8 cellular contexts compared by ENCODE assay signal in the genomic region with DNA sequence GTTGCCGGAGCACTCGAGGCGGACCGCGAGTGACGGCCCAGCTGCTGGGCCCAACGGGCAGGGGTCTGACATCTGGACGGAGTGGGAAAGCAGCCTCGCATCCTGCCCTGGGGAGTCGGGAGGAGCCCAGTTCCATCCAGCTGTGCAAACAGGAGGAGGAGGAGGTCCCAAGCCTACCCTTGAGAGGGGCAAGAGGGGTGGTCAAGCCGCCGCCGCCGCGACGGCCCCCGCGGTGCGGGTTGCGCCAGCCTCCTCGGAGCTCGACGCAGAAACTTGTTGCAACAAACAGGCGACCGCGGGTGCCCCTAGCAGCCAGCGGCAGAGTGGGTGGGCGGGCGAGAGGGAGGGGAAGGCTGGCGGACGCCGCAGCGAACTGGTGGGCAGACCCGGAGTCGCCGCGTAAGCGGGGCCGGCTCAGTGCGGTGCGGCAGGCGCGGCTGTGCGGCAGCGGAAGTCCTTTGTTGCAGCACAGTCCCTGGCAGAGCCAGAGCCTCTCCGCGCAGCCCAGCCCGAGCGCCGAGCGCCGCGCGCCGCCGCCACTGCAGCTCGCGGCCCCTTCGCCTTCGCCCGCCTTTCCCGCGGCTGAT. TPM values are rescaled to one million over a fixed set of nuclear protein-coding genes. Genes with fewer than 3 reads are reported as not detected.
DNase-seq lines count a peak whose midpoint lies in the region; ATAC-seq, FAIRE-seq and TF ChIP-seq lines count a peak whose summit lies in the region.

A gene with protein sequence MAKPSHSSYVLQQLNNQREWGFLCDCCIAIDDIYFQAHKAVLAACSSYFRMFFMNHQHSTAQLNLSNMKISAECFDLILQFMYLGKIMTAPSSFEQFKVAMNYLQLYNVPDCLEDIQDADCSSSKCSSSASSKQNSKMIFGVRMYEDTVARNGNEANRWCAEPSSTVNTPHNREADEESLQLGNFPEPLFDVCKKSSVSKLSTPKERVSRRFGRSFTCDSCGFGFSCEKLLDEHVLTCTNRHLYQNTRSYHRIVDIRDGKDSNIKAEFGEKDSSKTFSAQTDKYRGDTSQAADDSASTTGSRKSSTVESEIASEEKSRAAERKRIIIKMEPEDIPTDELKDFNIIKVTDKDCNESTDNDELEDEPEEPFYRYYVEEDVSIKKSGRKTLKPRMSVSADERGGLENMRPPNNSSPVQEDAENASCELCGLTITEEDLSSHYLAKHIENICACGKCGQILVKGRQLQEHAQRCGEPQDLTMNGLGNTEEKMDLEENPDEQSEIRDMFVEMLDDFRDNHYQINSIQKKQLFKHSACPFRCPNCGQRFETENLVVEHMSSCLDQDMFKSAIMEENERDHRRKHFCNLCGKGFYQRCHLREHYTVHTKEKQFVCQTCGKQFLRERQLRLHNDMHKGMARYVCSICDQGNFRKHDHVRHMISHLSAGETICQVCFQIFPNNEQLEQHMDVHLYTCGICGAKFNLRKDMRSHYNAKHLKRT (plus strand): TSS at position 461 of the 587 bp plus-strand sequence. CDS start 16,735 bp downstream, outside the sequence.

- H3K4me1 ChIP-seq in astrocyte (ENCODE audit: insufficient read depth, low read length): peaks cover 44% of the 10 kb centered on the region
- H3K4me1 ChIP-seq in vagina: peaks cover 74% of the 10 kb centered on the region

- H3K4me3 Mint-ChIP-seq in astrocyte (ENCODE audit: unreplicated experiment): peak within 1 kb of the TSS; percentile 97

- peaks cover 87% of the 10 kb centered on the region for H3K79me2 ChIP-seq in astrocyte (ENCODE audit: insufficient read depth, low read length)

- peak within 1 kb of the TSS; percentile 99 for H3K9ac ChIP-seq in astrocyte (ENCODE audit: low read length)

- H3K27me3 Mint-ChIP-seq in astrocyte (ENCODE audit: low read depth, unreplicated experiment): no peaks in the 10 kb centered on the region

- H3K9me3 ChIP-seq in astrocyte (ENCODE audit: insufficient read depth, low read depth, low read length) (no peaks in the 10 kb centered on the region), vagina (no peaks in the 10 kb centered on the region)

- peak in 1 of 2 donors; percentile 36 for TF ChIP-seq POLR2A in vagina (IDR thresholded peaks at IDR 0.05)

- peaks cover 5% of the 10 kb centered on the region for H3K36me3 Mint-ChIP-seq in astrocyte (ENCODE audit: low read depth, unreplicated experiment)

- H3K27me3 ChIP-seq in astrocyte (ENCODE audit: insufficient read depth, low read length) (no peaks in the 10 kb centered on the region), vagina (no peaks in the 10 kb centered on the region)

- peak within 1 kb of the TSS; percentile 97 for H3K27ac ChIP-seq in astrocyte (ENCODE audit: low read depth, low read length)
- H3K27ac ChIP-seq in vagina: peak within 1 kb of the TSS; percentile 94

- H4K20me1 ChIP-seq in astrocyte (ENCODE audit: insufficient read depth, low read length): peaks cover 43% of the 10 kb centered on the region

- peak within 1 kb of the TSS; percentile 49 for H2AFZ ChIP-seq in astrocyte (ENCODE audit: low read depth, low read length)

- H3K4me1 Mint-ChIP-seq in astrocyte (ENCODE audit: low read depth, unreplicated experiment): peaks cover 39% of the 10 kb centered on the region

- H3K27ac Mint-ChIP-seq in astrocyte (ENCODE audit: unreplicated experiment): peak within 1 kb of the TSS; percentile 94

- H3K36me3 ChIP-seq in astrocyte (ENCODE audit: insufficient read depth, low read length) (no peaks in the 10 kb centered on the region), vagina (no peaks in the 10 kb centered on the region)

- peak within 1 kb of the TSS; percentile 93 for H3K4me2 ChIP-seq in astrocyte (ENCODE audit: low read length)

- DNase-seq in GM03348 (ENCODE audit: low spot score): peak; percentile 89
- peak; percentile 53 for DNase-seq in NCI-H2029 (lab: John Stamatoyannopoulos, UW)
- peak; percentile 77 for DNase-seq in T-helper 9 cell
- peak; percentile 83 for DNase-seq in astrocyte (ENCODE audit: low read depth)
- DNase-seq in hepatic stellate cell (ENCODE audit: low spot score): peak; percentile 76
- DNase-seq in renal cortical epithelial cell (ENCODE audit: low read depth): peak; percentile 63
- peak in 1 of 2 donors; percentile 94 for DNase-seq in vagina (ENCODE audit: extremely low spot score in 2 of 2)

- H3K9me3 Mint-ChIP-seq in astrocyte (ENCODE audit: unreplicated experiment): no peaks in the 10 kb centered on the region

- TF ChIP-seq CTCF in astrocyte (IDR thresholded peaks at IDR 0.05; ENCODE audit: insufficient read depth, low read depth, low read length) (no peak), vagina (IDR thresholded peaks at IDR 0.05) (no peak)

- FAIRE-seq in astrocyte (lab: Jason Lieb, UNC): no peak

- peak; percentile 25 for ATAC-seq in HG02678 (IDR thresholded peaks at IDR 0.05; ENCODE audit: unreplicated experiment)

- intact Hi-C loops in vagina (cut with DNase I): no loop called here

- H3K4me3 ChIP-seq in astrocyte (ENCODE audit: insufficient read depth, low read depth, low read length) (peak within 1 kb of the TSS; percentile 87), vagina (peak within 1 kb of the TSS; percentile 68 to 90)

RNA-seq across cellular contexts. Expression of the gene that starts here (rescaled TPM):
- total RNA-seq in astrocyte (43.0 and 45.2 TPM in 2 replicates), renal cortical epithelial cell (57.5 and 101 TPM in 2 replicates), vagina (48.9 TPM)
